ENCODE assay signal across 17 cellular contexts in genomic region chr3:151347432-151347831, GRCh38. TPM values are rescaled to one million over a fixed set of nuclear protein-coding genes. Genes with fewer than 3 reads are reported as not detected.
DNase-seq lines count a peak whose midpoint lies in the region; ATAC-seq and TF ChIP-seq lines count a peak whose summit lies in the region.
"Had no signal": no experiment of that assay in that cellular context is flagged by ENCODE, and none has a peak within 500 bp of the region (broad histone marks: within the 10 kb centered on the region; RNA-seq: fewer than 3 reads in every experiment).

No MANE protein-coding gene starts in this region.

- peaks cover 0 to 16% of the 10 kb centered on the region in 2 donors for H3K27me3 Mint-ChIP-seq in natural killer cell treated with Interleukin-12 subunit alpha and Interleukin-12 subunit beta and Interleukin-15 and Interleukin-18, amount 100 ng/mL, for 72 hours

- H3K27ac Mint-ChIP-seq in natural killer cell treated with Interleukin-12 subunit alpha and Interleukin-12 subunit beta and Interleukin-15 and Interleukin-18, amount 100 ng/mL, for 72 hours, result peak overlapping the region; percentile 27 to 70
- H3K27ac Mint-ChIP-seq: activated CD8-positive, alpha-beta memory T cell treated with anti-CD3 and anti-CD28 coated beads, Interleukin-2, amount 10 ng/mL, durations not matched to agents 7 days and 5 days; brain had no signal

- H3K9me3 Mint-ChIP-seq in natural killer cell treated with Interleukin-12 subunit alpha and Interleukin-12 subunit beta and Interleukin-15 and Interleukin-18, amount 100 ng/mL, for 72 hours, result no peaks in the 10 kb centered on the region
- H3K9me3 Mint-ChIP-seq: brain had no signal

- H3K27me3 ChIP-seq in testis, result no peaks in the 10 kb centered on the region
- H3K27me3 ChIP-seq: thyroid gland had no signal

- no peaks in the 10 kb centered on the region for H3K36me3 Mint-ChIP-seq in natural killer cell treated with Interleukin-12 subunit alpha and Interleukin-12 subunit beta and Interleukin-15 and Interleukin-18, amount 100 ng/mL, for 72 hours
- H3K36me3 Mint-ChIP-seq: activated CD8-positive, alpha-beta memory T cell treated with anti-CD3 and anti-CD28 coated beads, Interleukin-2, amount 10 ng/mL, durations not matched to agents 7 days and 5 days; brain had no signal

- WGBS in testis, 2 donors, result 70 to 87% methylated on average over 6 of the region's 6 CpGs

- TF ChIP-seq CTCF in GM12865 (IDR thresholded peaks at IDR 0.05; ENCODE audit: insufficient read depth, low read depth, low read length, missing control alignments) (no peak), testis (IDR thresholded peaks at IDR 0.05) (no peak)

- no peaks in the 10 kb centered on the region for H3K4me1 ChIP-seq in testis
- H3K4me1 ChIP-seq: prostate gland, thyroid gland had no signal

- TF ChIP-seq POLR2A in testis (IDR thresholded peaks at IDR 0.05), result no peak

- ATAC-seq in natural killer cell treated with Interleukin-12 subunit alpha and Interleukin-12 subunit beta and Interleukin-15 and Interleukin-18, amount 100 ng/mL, for 72 hours, result peak; percentile 68 to 79
- ATAC-seq in HG03342 (IDR thresholded peaks at IDR 0.05; ENCODE audit: unreplicated experiment), result no peak
- ATAC-seq: activated CD8-positive, alpha-beta memory T cell treated with anti-CD3 and anti-CD28 coated beads, Interleukin-2, amount 10 ng/mL, durations not matched to agents 7 days and 5 days had no signal

- no peaks in the 10 kb centered on the region for H3K9me3 ChIP-seq in testis
- H3K9me3 ChIP-seq: prostate gland, thyroid gland had no signal

- H3K4me3 ChIP-seq in GM12865 (ENCODE audit: low read depth, low read length), result no peak overlapping the region
- no peak overlapping the region for H3K4me3 ChIP-seq in testis
- H3K4me3 ChIP-seq: prostate gland, thyroid gland had no signal

- DNase-seq in GM12865 (ENCODE audit: low read depth) (peak; percentile 5), NOMO-1 treated with dmso at 0.1 percent for 144 hours (lab: John Stamatoyannopoulos, UW; ENCODE audit: unreplicated experiment) (peak; percentile 99), head of caudate nucleus (peak in 31 of 42 donors; percentile 10 to 66 (median 30)), HK-2 (ENCODE audit: unreplicated experiment) (no peak), testis (no peak)
- DNase-seq in natural killer cell treated with Interleukin-12 subunit alpha and Interleukin-12 subunit beta and Interleukin-15 and Interleukin-18, amount 100 ng/mL, for 72 hours (ENCODE audit: low spot score), result peak; percentile 68
- DNase-seq in activated CD4-positive, alpha-beta T cell treated with anti-CD3 and anti-CD28 coated beads for 48 hours, result no peak
- DNase-seq: activated CD8-positive, alpha-beta memory T cell treated with anti-CD3 and anti-CD28 coated beads, Interleukin-2, amount 10 ng/mL, durations not matched to agents 7 days and 5 days; activated naive CD4-positive, alpha-beta T cell; DMS153; NCI-H524; SHP77 treated with DMSO at 0.1 percent for 48 hours; thyroid gland; WERI-Rb-1 had no signal

- intact Hi-C loops in head of caudate nucleus (cut with DNase I), result no loop called here
- intact Hi-C loops in testis (cut with DNase I; ENCODE audit: low total_unique reads), result no loop called here

- H3K36me3 ChIP-seq in testis (ENCODE audit: low read depth, missing control alignments), result no peaks in the 10 kb centered on the region
- H3K36me3 ChIP-seq: prostate gland, thyroid gland, WERI-Rb-1 had no signal

- peak overlapping the region; percentile 44 for H3K4me3 Mint-ChIP-seq in natural killer cell treated with Interleukin-12 subunit alpha and Interleukin-12 subunit beta and Interleukin-15 and Interleukin-18, amount 100 ng/mL, for 72 hours
- H3K4me3 Mint-ChIP-seq: activated CD8-positive, alpha-beta memory T cell treated with anti-CD3 and anti-CD28 coated beads, Interleukin-2, amount 10 ng/mL, durations not matched to agents 7 days and 5 days; brain had no signal

- peaks cover 21 to 27% of the 10 kb centered on the region in 2 donors for H3K4me1 Mint-ChIP-seq in natural killer cell treated with Interleukin-12 subunit alpha and Interleukin-12 subunit beta and Interleukin-15 and Interleukin-18, amount 100 ng/mL, for 72 hours (ENCODE audit: low read depth in 2 of 2)

- H3K27ac ChIP-seq in testis, result no peak overlapping the region
- H3K27ac ChIP-seq: prostate gland, thyroid gland, WERI-Rb-1 had no signal

RNA-seq across cellular contexts. Expression of gene P2RY13, which starts 18.1 kb away (rescaled TPM):
- total RNA-seq in natural killer cell treated with Interleukin-12 subunit alpha and Interleukin-12 subunit beta and Interleukin-15 and Interleukin-18, amount 100 ng/mL, for 72 hours, result not detected
- total RNA-seq in testis, result under 1 TPM in 1 of 2 donors, not detected in 1; 0.31 TPM
- polyA plus RNA-seq in testis (ENCODE audit: insufficient read depth, low read depth, low replicate concordance), result 1.7 TPM
- total RNA-seq: activated CD8-positive, alpha-beta memory T cell treated with anti-CD3 and anti-CD28 coated beads, Interleukin-2, amount 10 ng/mL, durations not matched to agents 7 days and 5 days had no signal

RNA-seq across cellular contexts. Expression of gene GPR87, which starts 30.8 kb away (rescaled TPM):
- total RNA-seq in natural killer cell treated with Interleukin-12 subunit alpha and Interleukin-12 subunit beta and Interleukin-15 and Interleukin-18, amount 100 ng/mL, for 72 hours, result not detected
- not detected for total RNA-seq in testis
- not detected for polyA plus RNA-seq in testis (ENCODE audit: insufficient read depth, low read depth, low replicate concordance)
- total RNA-seq: thyroid gland had no signal

RNA-seq across cellular contexts. Expression of gene P2RY12, which starts 37.1 kb away (rescaled TPM):
- not detected for total RNA-seq in natural killer cell treated with Interleukin-12 subunit alpha and Interleukin-12 subunit beta and Interleukin-15 and Interleukin-18, amount 100 ng/mL, for 72 hours
- total RNA-seq in testis, result not detected
- 0.47 TPM for polyA plus RNA-seq in testis (ENCODE audit: insufficient read depth, low read depth, low replicate concordance)
- total RNA-seq: activated CD8-positive, alpha-beta memory T cell treated with anti-CD3 and anti-CD28 coated beads, Interleukin-2, amount 10 ng/mL, durations not matched to agents 7 days and 5 days had no signal

Comparison
In these comparisons a context has a peak if more than half of its experiments do, and no peak if none do; other contexts are left out.
1. DNase-seq: peak in GM12865 (single experiment), NOMO-1 treated with dmso at 0.1 percent for 144 hours (single experiment), head of caudate nucleus (31 of 42) and natural killer cell treated with Interleukin-12 subunit alpha and Interleukin-12 subunit beta and Interleukin-15 and Interleukin-18, amount 100 ng/mL, for 72 hours (single experiment); none in activated CD4-positive, alpha-beta T cell treated with anti-CD3 and anti-CD28 coated beads for 48 hours (single experiment), HK-2 (single experiment) and testis (single experiment).